Comparison of ENCODE assay signal across 8 cellular contexts in the genomic region with DNA sequence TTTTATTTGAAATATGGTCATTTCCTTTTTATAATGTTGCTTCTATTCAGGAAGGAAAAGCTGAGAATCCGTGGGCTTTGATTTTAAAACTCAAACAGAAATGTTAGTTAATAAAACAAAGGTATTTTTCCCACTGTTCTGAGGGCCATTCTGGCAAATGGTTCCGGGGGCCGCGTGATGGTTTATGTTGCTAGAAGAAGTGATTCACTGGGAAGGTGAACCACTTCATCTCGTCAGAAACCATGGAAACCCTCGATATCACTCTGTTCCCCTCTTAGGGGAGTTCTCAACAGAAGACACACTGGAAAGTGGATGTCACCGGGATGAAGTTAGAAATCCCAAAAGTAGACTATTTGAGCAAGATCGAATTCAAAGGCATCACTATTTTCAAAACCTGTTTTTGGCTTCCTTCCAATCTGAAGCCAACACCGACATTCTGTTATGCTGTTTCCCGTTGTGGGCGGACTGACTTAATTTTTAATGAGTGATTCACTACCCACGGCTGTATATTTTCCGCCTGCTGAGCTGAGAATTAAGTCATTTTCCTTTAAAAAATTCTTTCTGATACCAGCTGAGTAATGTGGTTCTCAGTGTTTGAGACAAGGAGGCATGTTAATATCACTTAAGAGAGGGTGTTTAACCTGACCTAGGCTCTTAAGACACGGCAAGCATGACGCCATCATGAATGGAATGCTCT.
A peak's percentile ranks its signal among the peaks of the same experiment; 100 is the strongest.
DNase-seq lines count a peak whose midpoint lies in the region; ATAC-seq and TF ChIP-seq lines count a peak whose summit lies in the region.

No MANE protein-coding gene starts in this region.

- POLR2A ChIA-PET in HEK293T (lab: Yijun Ruan, JAX) = no interaction called here

- no peak overlapping the region for H3K4me3 ChIP-seq in left lung

- H3K27ac ChIP-seq in left lung = peak overlapping the region; percentile 78 to 86

- no peak for TF ChIP-seq CTCF in left lung (IDR thresholded peaks at IDR 0.05)

- no peaks in the 10 kb centered on the region for H3K36me3 Mint-ChIP-seq in activated naive CD4-positive, alpha-beta T cell treated with anti-CD3 and anti-CD28 coated beads, Interleukin-2, amount 10 ng/mL, durations not matched to agents 7 days and 5 days
- no peaks in the 10 kb centered on the region for H3K36me3 Mint-ChIP-seq in stimulated activated naive CD8-positive, alpha-beta T cell treated with anti-CD3 and anti-CD28 coated beads, Interleukin-15, Interleukin-2, amounts not matched to agents 100 ng/mL and 50 ng/mL, for 24 hours (ENCODE audit: low read depth)

- peaks cover 20 to 56% of the 10 kb centered on the region in 2 donors for H3K4me1 ChIP-seq in left lung

- DNase-seq in activated effector memory CD4-positive, alpha-beta T cell treated with anti-CD3 and anti-CD28 coated beads, Interleukin-2, amount 50 U/mL, for 16 hours = peak; percentile 82
- DNase-seq in activated effector memory CD4-positive, alpha-beta T cell treated with Interleukin-2 at 50 U/mL for 16 hours = no peak
- peak; percentile 34 for DNase-seq in activated naive CD4-positive, alpha-beta T cell treated with anti-CD3 and anti-CD28 coated beads, Interleukin-2, amount 10 ng/mL, durations not matched to agents 7 days and 5 days
- peak in 1 of 2 donors; percentile 62 for DNase-seq in left lung
- DNase-seq in HEK293T (ENCODE audit: extremely low spot score) = no peak

- no peak overlapping the region for H3K27ac Mint-ChIP-seq in activated naive CD4-positive, alpha-beta T cell treated with anti-CD3 and anti-CD28 coated beads, Interleukin-2, amount 10 ng/mL, durations not matched to agents 7 days and 5 days
- peak overlapping the region; percentile 94 for H3K27ac Mint-ChIP-seq in stimulated activated naive CD8-positive, alpha-beta T cell treated with anti-CD3 and anti-CD28 coated beads, Interleukin-15, Interleukin-2, amounts not matched to agents 100 ng/mL and 50 ng/mL, for 24 hours

- H3K9me3 Mint-ChIP-seq in activated naive CD4-positive, alpha-beta T cell treated with anti-CD3 and anti-CD28 coated beads, Interleukin-2, amount 10 ng/mL, durations not matched to agents 7 days and 5 days = no peaks in the 10 kb centered on the region
- H3K9me3 Mint-ChIP-seq in stimulated activated naive CD8-positive, alpha-beta T cell treated with anti-CD3 and anti-CD28 coated beads, Interleukin-15, Interleukin-2, amounts not matched to agents 100 ng/mL and 50 ng/mL, for 24 hours = no peaks in the 10 kb centered on the region

- no peaks in the 10 kb centered on the region for H3K9me3 ChIP-seq in left lung

- ATAC-seq in left lung (peak; percentile 78), HG03565 (IDR thresholded peaks at IDR 0.05; ENCODE audit: unreplicated experiment) (no peak), GM19324 (IDR thresholded peaks at IDR 0.05; ENCODE audit: low FRiP score, unreplicated experiment) (no peak)

- peaks cover 19% of the 10 kb centered on the region for H3K4me1 Mint-ChIP-seq in activated naive CD4-positive, alpha-beta T cell treated with anti-CD3 and anti-CD28 coated beads, Interleukin-2, amount 10 ng/mL, durations not matched to agents 7 days and 5 days
- peaks cover 59% of the 10 kb centered on the region for H3K4me1 Mint-ChIP-seq in stimulated activated naive CD8-positive, alpha-beta T cell treated with anti-CD3 and anti-CD28 coated beads, Interleukin-15, Interleukin-2, amounts not matched to agents 100 ng/mL and 50 ng/mL, for 24 hours (ENCODE audit: low read depth)

- CTCF ChIA-PET in activated naive CD4-positive, alpha-beta T cell treated with anti-CD3 and anti-CD28 coated beads, Interleukin-2, amount 10 ng/mL, durations not matched to agents 7 days and 5 days (lab: Charles Lee) = interaction anchor here (1.0 kb wide), 1 partner anchor 20 kb away, joined by 7 read pairs; no protein-coding TSS in a partner anchor
- CTCF ChIA-PET in HEK293T (lab: Yijun Ruan, JAX) = interaction anchor here (0.7 kb wide), 1 partner anchor 135 kb away, joined by 3 read pairs; no protein-coding TSS in a partner anchor

- intact Hi-C loops in left lung (cut with DNase I) = no loop called here

- H3K36me3 ChIP-seq in left lung = no peaks in the 10 kb centered on the region

- H3K4me3 Mint-ChIP-seq in activated naive CD4-positive, alpha-beta T cell treated with anti-CD3 and anti-CD28 coated beads, Interleukin-2, amount 10 ng/mL, durations not matched to agents 7 days and 5 days = no peak overlapping the region
- peak overlapping the region; percentile 65 for H3K4me3 Mint-ChIP-seq in stimulated activated naive CD8-positive, alpha-beta T cell treated with anti-CD3 and anti-CD28 coated beads, Interleukin-15, Interleukin-2, amounts not matched to agents 100 ng/mL and 50 ng/mL, for 24 hours

- no peaks in the 10 kb centered on the region for H3K27me3 ChIP-seq in left lung

- peaks cover 2% of the 10 kb centered on the region for H3K27me3 Mint-ChIP-seq in activated naive CD4-positive, alpha-beta T cell treated with anti-CD3 and anti-CD28 coated beads, Interleukin-2, amount 10 ng/mL, durations not matched to agents 7 days and 5 days
- H3K27me3 Mint-ChIP-seq in stimulated activated naive CD8-positive, alpha-beta T cell treated with anti-CD3 and anti-CD28 coated beads, Interleukin-15, Interleukin-2, amounts not matched to agents 100 ng/mL and 50 ng/mL, for 24 hours = no peaks in the 10 kb centered on the region

TF ChIP-seq in HEK293T, 16 proteins besides CTCF, POLR2A, EP300 and RAD21:
- no peak for TF ChIP-seq SUZ12 (IDR thresholded peaks at IDR 0.05)
TF ChIP-seq in HEK293T: peak in this region for 0.

Comparison
In these comparisons a context has a peak if more than half of its experiments do, and no peak if none do; other contexts are left out.
1. DNase-seq: peak in activated effector memory CD4-positive, alpha-beta T cell treated with anti-CD3 and anti-CD28 coated beads, Interleukin-2, amount 50 U/mL, for 16 hours (single experiment) and activated naive CD4-positive, alpha-beta T cell treated with anti-CD3 and anti-CD28 coated beads, Interleukin-2, amount 10 ng/mL, durations not matched to agents 7 days and 5 days (single experiment); none in activated effector memory CD4-positive, alpha-beta T cell treated with Interleukin-2 at 50 U/mL for 16 hours (single experiment) and HEK293T (single experiment).